13 cellular contexts compared by ENCODE assay signal in the genomic region with DNA sequence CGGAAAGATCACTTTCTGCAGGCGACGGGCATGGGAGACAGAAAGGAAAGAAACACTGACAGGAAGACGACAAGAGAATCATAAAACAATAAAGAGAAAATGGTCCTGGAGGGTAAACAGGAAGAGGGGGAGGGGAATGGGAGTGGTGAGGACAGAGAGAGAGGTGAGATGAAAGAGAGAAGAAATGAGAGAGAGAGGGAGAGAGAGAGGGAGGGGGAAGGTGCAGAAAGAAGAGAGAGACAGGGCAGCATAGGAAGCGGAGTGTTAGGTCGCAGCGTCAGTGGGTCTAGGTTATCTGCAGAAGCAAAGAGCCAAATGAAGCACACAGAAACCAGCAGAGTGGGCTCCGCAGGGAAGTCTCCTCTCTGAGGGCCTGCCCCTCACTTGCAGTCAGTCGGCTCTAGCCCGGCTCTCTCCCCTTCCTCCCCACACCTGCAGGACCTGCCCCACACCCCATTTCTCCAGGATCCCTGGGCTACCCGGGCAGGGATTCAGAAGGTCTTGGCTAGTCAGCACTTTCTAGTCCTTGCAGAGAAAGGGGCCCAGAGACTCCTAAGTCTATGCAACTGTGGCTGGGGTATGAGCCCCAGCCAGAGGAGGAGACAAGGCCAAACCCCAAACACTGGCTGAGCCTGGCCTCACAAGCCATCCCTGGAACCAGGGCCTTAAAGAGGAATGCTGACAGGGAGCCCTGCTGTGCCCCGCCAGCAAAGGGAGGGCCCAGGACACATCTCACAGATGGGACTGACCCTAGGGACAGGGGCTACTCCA. TPM values are rescaled to one million over a fixed set of nuclear protein-coding genes. Genes with fewer than 3 reads are reported as not detected.
DNase-seq lines count a peak whose midpoint lies in the region; ATAC-seq and TF ChIP-seq lines count a peak whose summit lies in the region.
"Had no signal": no experiment of that assay in that cellular context is flagged by ENCODE, and none has a peak within 500 bp of the region (broad histone marks: within the 10 kb centered on the region; RNA-seq: fewer than 3 reads in every experiment).

No MANE protein-coding gene starts in this region.

- H2BK5ac ChIP-seq in H9 (ENCODE audit: insufficient read length, low read length) (no peak overlapping the region), mesenchymal stem cell (ENCODE audit: low read depth, low read length, poor library complexity, severe bottlenecking) (no peak overlapping the region)

- H2AK5ac ChIP-seq in H9 (ENCODE audit: insufficient read length, low read length), result no peak overlapping the region
- no peak overlapping the region for H2AK5ac ChIP-seq in mesenchymal stem cell (ENCODE audit: low read length, severe bottlenecking)

- peak overlapping the region in 1 of 3 experiments; percentile 10; a peak in 2 of 7 replicates for H3K27ac Mint-ChIP-seq in H9
- peak overlapping the region; percentile 89 for H3K27ac Mint-ChIP-seq in activated CD8-positive, alpha-beta memory T cell treated with anti-CD3 and anti-CD28 coated beads, Interleukin-2, amount 10 ng/mL, durations not matched to agents 7 days and 5 days
- H3K27ac Mint-ChIP-seq in effector memory CD8-positive, alpha-beta T cell, result peak overlapping the region; percentile 89 to 97

- H3K4me2 ChIP-seq in H9 (ENCODE audit: insufficient read depth, insufficient read length, low read length), result peak overlapping the region; percentile 25
- no peak overlapping the region for H3K4me2 ChIP-seq in mesenchymal stem cell (ENCODE audit: low read length, poor library complexity, severe bottlenecking)

- H2AFZ ChIP-seq in H9 (ENCODE audit: low read length), result no peak overlapping the region
- H2AFZ ChIP-seq in mesenchymal stem cell (ENCODE audit: low read depth, low read length), result no peak overlapping the region

- H2BK15ac ChIP-seq in H9 (ENCODE audit: low read depth, low read length) (no peak overlapping the region), mesenchymal stem cell (ENCODE audit: low read depth, poor library complexity, severe bottlenecking) (no peak overlapping the region)

- CTCF ChIA-PET in activated CD8-positive, alpha-beta memory T cell treated with anti-CD3 and anti-CD28 coated beads, Interleukin-2, amount 10 ng/mL, durations not matched to agents 7 days and 5 days (lab: Charles Lee), result interaction anchor here (0.5 kb wide), 1 partner anchor 164 kb away, joined by 3 read pairs; no protein-coding TSS in a partner anchor

- H3K27me3 ChIP-seq in H9 (ENCODE audit: insufficient read depth, low read length) (no peaks in the 10 kb centered on the region), rectal smooth muscle tissue (ENCODE audit: control insufficient read depth, insufficient read depth, low read length) (no peaks in the 10 kb centered on the region), mesenchymal stem cell (ENCODE audit: control insufficient read depth in 1 of 2, insufficient read depth in 1 of 2, low read length in 2 of 2) (peaks cover 0 to 5% of the 10 kb centered on the region in 2 experiments)
- H3K27me3 ChIP-seq: breast epithelium, heart right ventricle had no signal

- H2BK20ac ChIP-seq in H9 (ENCODE audit: low read depth, low read length, poor library complexity, severe bottlenecking), result no peak overlapping the region

- H4K91ac ChIP-seq in H9 (ENCODE audit: insufficient read length, low read depth, low read length) (no peak overlapping the region), mesenchymal stem cell (ENCODE audit: low read length) (no peak overlapping the region)

- H3K4me3 Mint-ChIP-seq in H9, result peak overlapping the region in 1 of 2 experiments; percentile 52; a peak in 2 of 5 replicates
- H3K4me3 Mint-ChIP-seq in activated CD8-positive, alpha-beta memory T cell treated with anti-CD3 and anti-CD28 coated beads, Interleukin-2, amount 10 ng/mL, durations not matched to agents 7 days and 5 days, result peak overlapping the region; percentile 71
- H3K4me3 Mint-ChIP-seq in effector memory CD8-positive, alpha-beta T cell, result peak overlapping the region; percentile 76 to 87

- H3K23ac ChIP-seq in H9 (ENCODE audit: insufficient read length, low read depth, low read length) (no peak overlapping the region), mesenchymal stem cell (ENCODE audit: low read length in 2 of 2) (no peak overlapping the region)

- no peaks in the 10 kb centered on the region for H3K79me1 ChIP-seq in H9 (ENCODE audit: insufficient read depth, low read depth, low read length, poor library complexity, severe bottlenecking)
- no peaks in the 10 kb centered on the region for H3K79me1 ChIP-seq in mesenchymal stem cell (replicated peaks; ENCODE audit: low read length, poor library complexity, severe bottlenecking)

- H3K4ac ChIP-seq in H9 (ENCODE audit: low read depth, low read length) (no peak overlapping the region), mesenchymal stem cell (ENCODE audit: low read depth in 1 of 2, low read length in 2 of 2) (no peak overlapping the region)

- no peaks in the 10 kb centered on the region; a peak in 1 of 7 replicates for H3K36me3 Mint-ChIP-seq in H9 (ENCODE audit: insufficient read depth in 1 of 3, low read depth in 3 of 3)
- H3K36me3 Mint-ChIP-seq in activated CD8-positive, alpha-beta memory T cell treated with anti-CD3 and anti-CD28 coated beads, Interleukin-2, amount 10 ng/mL, durations not matched to agents 7 days and 5 days, result no peaks in the 10 kb centered on the region
- peaks cover 16% of the 10 kb centered on the region for H3K36me3 Mint-ChIP-seq in effector memory CD8-positive, alpha-beta T cell (ENCODE audit: insufficient read depth)

- H3K9me3 ChIP-seq in H9 (ENCODE audit: control insufficient read depth, low read depth, low read length) (no peaks in the 10 kb centered on the region), mesenchymal stem cell (ENCODE audit: control insufficient read depth, low read length) (no peaks in the 10 kb centered on the region)
- H3K9me3 ChIP-seq: breast epithelium, heart right ventricle had no signal

- H4K8ac ChIP-seq in H9 (replicated peaks; ENCODE audit: insufficient read length, low read depth, low read length) (no peak overlapping the region), mesenchymal stem cell (ENCODE audit: low read length) (no peak overlapping the region)

- no peak overlapping the region for H3K14ac ChIP-seq in H9 (ENCODE audit: insufficient read depth, low read length)
- no peak overlapping the region for H3K14ac ChIP-seq in mesenchymal stem cell (ENCODE audit: low read length in 2 of 2)

- H3K27me3 Mint-ChIP-seq in H9 (ENCODE audit: low read depth), result no peaks in the 10 kb centered on the region
- peaks cover 2% of the 10 kb centered on the region for H3K27me3 Mint-ChIP-seq in activated CD8-positive, alpha-beta memory T cell treated with anti-CD3 and anti-CD28 coated beads, Interleukin-2, amount 10 ng/mL, durations not matched to agents 7 days and 5 days
- H3K27me3 Mint-ChIP-seq in effector memory CD8-positive, alpha-beta T cell, result no peaks in the 10 kb centered on the region

- H3K36me3 ChIP-seq in rectal smooth muscle tissue (ENCODE audit: control insufficient read depth, insufficient read depth, low read length) (no peaks in the 10 kb centered on the region), mesenchymal stem cell (ENCODE audit: control insufficient read depth in 1 of 2, insufficient read depth in 2 of 2, low read depth in 1 of 2, low read length in 2 of 2) (no peaks in the 10 kb centered on the region)
- H3K36me3 ChIP-seq: breast epithelium, heart right ventricle had no signal

- no peak overlapping the region for H4K5ac ChIP-seq in H9 (ENCODE audit: insufficient read length, low read depth, low read length)

- H3K9ac ChIP-seq in H9 (ENCODE audit: extremely low read depth, insufficient read length, low read length), result no peak overlapping the region
- no peak overlapping the region for H3K9ac ChIP-seq in rectal smooth muscle tissue (ENCODE audit: low read length)
- no peak overlapping the region for H3K9ac ChIP-seq in mesenchymal stem cell (ENCODE audit: low read length)

- H4K20me1 ChIP-seq in H9 (ENCODE audit: control insufficient read depth, insufficient read depth, insufficient read length), result no peaks in the 10 kb centered on the region

- H3K23me2 ChIP-seq in H9 (ENCODE audit: insufficient read length, low read depth, low read length, poor library complexity, severe bottlenecking), result no peaks in the 10 kb centered on the region

- no peaks in the 10 kb centered on the region for H3K9me3 Mint-ChIP-seq in H9
- no peaks in the 10 kb centered on the region for H3K9me3 Mint-ChIP-seq in activated CD8-positive, alpha-beta memory T cell treated with anti-CD3 and anti-CD28 coated beads, Interleukin-2, amount 10 ng/mL, durations not matched to agents 7 days and 5 days (ENCODE audit: low read depth)
- H3K9me3 Mint-ChIP-seq in effector memory CD8-positive, alpha-beta T cell, result no peaks in the 10 kb centered on the region

- no peak overlapping the region for H3K18ac ChIP-seq in H9 (ENCODE audit: insufficient read length, low read depth, low read length)
- no peak overlapping the region for H3K18ac ChIP-seq in mesenchymal stem cell (ENCODE audit: low read depth in 1 of 2, low read length in 2 of 2)

- H3K4me1 Mint-ChIP-seq in H9, result peaks cover 14 to 16% of the 10 kb centered on the region in 2 experiments
- peaks cover 30% of the 10 kb centered on the region for H3K4me1 Mint-ChIP-seq in activated CD8-positive, alpha-beta memory T cell treated with anti-CD3 and anti-CD28 coated beads, Interleukin-2, amount 10 ng/mL, durations not matched to agents 7 days and 5 days
- peaks cover 29 to 51% of the 10 kb centered on the region in 2 donors for H3K4me1 Mint-ChIP-seq in effector memory CD8-positive, alpha-beta T cell (ENCODE audit: low read depth in 2 of 2)

- H3K27ac ChIP-seq in H9 (ENCODE audit: insufficient read length, low read depth, low read length), result no peak overlapping the region
- no peak overlapping the region for H3K27ac ChIP-seq in rectal smooth muscle tissue (ENCODE audit: low read depth, low read length)
- no peak overlapping the region for H3K27ac ChIP-seq in mesenchymal stem cell (ENCODE audit: low read length, poor library complexity, severe bottlenecking)
- H3K27ac ChIP-seq: breast epithelium had no signal

- no peak overlapping the region for H3T11ph ChIP-seq in H9 (ENCODE audit: low read length)

- no peaks in the 10 kb centered on the region for H3K79me2 ChIP-seq in H9 (ENCODE audit: insufficient read depth, low read length)

- no peak overlapping the region for H3K56ac ChIP-seq in H9 (ENCODE audit: insufficient read length, low read depth, low read length)

- H3K4me1 ChIP-seq in H9 (ENCODE audit: insufficient read depth, low read length) (peaks cover 2% of the 10 kb centered on the region; the same call in 1 of the 2 replicates), rectal smooth muscle tissue (ENCODE audit: control insufficient read depth, insufficient read depth, low read length) (no peaks in the 10 kb centered on the region), mesenchymal stem cell (ENCODE audit: control insufficient read depth, insufficient read depth, low read depth, low read length) (peaks cover 4% of the 10 kb centered on the region)
- H3K4me1 ChIP-seq: breast epithelium, heart right ventricle had no signal

- H2BK120ac ChIP-seq in H9 (ENCODE audit: low read depth, low read length, poor library complexity, severe bottlenecking) (no peak overlapping the region), mesenchymal stem cell (ENCODE audit: low read depth, low read length) (no peak overlapping the region)

- WGBS in H9 (ENCODE audit: extremely low coverage, insufficient read length, low lambda C conversion rate), result no CpG with 5 or more reads among the region's 12 CpGs
- 37% methylated on average over 12 of the region's 12 CpGs for WGBS in mesenchymal stem cell

- DNase-seq in H9, result peak; percentile 47
- DNase-seq in activated CD8-positive, alpha-beta memory T cell treated with anti-CD3 and anti-CD28 coated beads, Interleukin-2, amount 10 ng/mL, durations not matched to agents 7 days and 5 days, result peak; percentile 59
- peak in 2 of 3 experiments; percentile 6 to 15 for DNase-seq in effector memory CD8-positive, alpha-beta T cell
- DNase-seq in hippocampal formation (lab: John Stamatoyannopoulos, UW), result no peak
- DNase-seq in mesenchymal stem cell, result no peak
- DNase-seq: heart right ventricle; RPMI8226; stimulated activated CD4-positive, alpha-beta T cell treated with anti-CD3 and anti-CD28 coated beads, Interleukin-2, amount 100 ng/mL, for 48 hours had no signal

- H3K4me3 ChIP-seq in rectal smooth muscle tissue (ENCODE audit: low read length) (peak overlapping the region; percentile 37), mesenchymal stem cell (ENCODE audit: insufficient read depth in 1 of 2, low read depth in 1 of 2, low read length in 2 of 2) (no peak overlapping the region)
- H3K4me3 ChIP-seq: breast epithelium, lung had no signal

- H2BK12ac ChIP-seq in H9 (ENCODE audit: insufficient read length, low read depth, low read length) (no peak overlapping the region), mesenchymal stem cell (ENCODE audit: low read length in 2 of 2) (no peak overlapping the region)

- peak; percentile 64 for ATAC-seq in activated CD8-positive, alpha-beta memory T cell treated with anti-CD3 and anti-CD28 coated beads, Interleukin-2, amount 10 ng/mL, durations not matched to agents 7 days and 5 days
- peak; percentile 76 for ATAC-seq in effector memory CD8-positive, alpha-beta T cell (replicated peaks)
- ATAC-seq in HG02763 (IDR thresholded peaks at IDR 0.05; ENCODE audit: unreplicated experiment) (no peak), HG02973 (IDR thresholded peaks at IDR 0.05; ENCODE audit: unreplicated experiment) (no peak)

- no peak for TF ChIP-seq CTCF in H9 (conservative IDR thresholded peaks at IDR 0.05)

RNA-seq across cellular contexts. Expression of gene MEIKIN, which starts 29.7 kb away (rescaled TPM):
- not detected in 2 replicates for total RNA-seq in H9 (2021)
- total RNA-seq in activated CD8-positive, alpha-beta memory T cell treated with anti-CD3 and anti-CD28 coated beads, Interleukin-2, amount 10 ng/mL, durations not matched to agents 7 days and 5 days, result not detected
- not detected for polyA plus RNA-seq in mesenchymal stem cell (2013, experiment 1 of 2)
- polyA plus RNA-seq in mesenchymal stem cell (2013, experiment 2 of 2), result not detected
- total RNA-seq: breast epithelium, heart right ventricle, lung had no signal

RNA-seq across cellular contexts. Expression of gene ACSL6, which starts 36.3 kb away (rescaled TPM):
- 1.3 and 1.6 TPM in 2 replicates for total RNA-seq in H9 (2021)
- total RNA-seq in activated CD8-positive, alpha-beta memory T cell treated with anti-CD3 and anti-CD28 coated beads, Interleukin-2, amount 10 ng/mL, durations not matched to agents 7 days and 5 days, result 10 to 100 TPM in 1 of 2 experiments, 1 to 10 TPM in 1; 7.0 to 10.9 TPM
- 0.03 TPM for polyA plus RNA-seq in mesenchymal stem cell (2013, experiment 1 of 2)
- polyA plus RNA-seq in mesenchymal stem cell (2013, experiment 2 of 2), result not detected

Comparison
In these comparisons a context has a peak if more than half of its experiments do, and no peak if none do; other contexts are left out.
1. DNase-seq: peak in H9 (single experiment), activated CD8-positive, alpha-beta memory T cell treated with anti-CD3 and anti-CD28 coated beads, Interleukin-2, amount 10 ng/mL, durations not matched to agents 7 days and 5 days (single experiment) and effector memory CD8-positive, alpha-beta T cell (2 of 3); none in hippocampal formation (0 of 2) and mesenchymal stem cell (single experiment).
2. ATAC-seq: peak in activated CD8-positive, alpha-beta memory T cell treated with anti-CD3 and anti-CD28 coated beads, Interleukin-2, amount 10 ng/mL, durations not matched to agents 7 days and 5 days (single experiment) and effector memory CD8-positive, alpha-beta T cell (single experiment); none in HG02763 (single experiment) and HG02973 (single experiment).